In the genomic region with DNA sequence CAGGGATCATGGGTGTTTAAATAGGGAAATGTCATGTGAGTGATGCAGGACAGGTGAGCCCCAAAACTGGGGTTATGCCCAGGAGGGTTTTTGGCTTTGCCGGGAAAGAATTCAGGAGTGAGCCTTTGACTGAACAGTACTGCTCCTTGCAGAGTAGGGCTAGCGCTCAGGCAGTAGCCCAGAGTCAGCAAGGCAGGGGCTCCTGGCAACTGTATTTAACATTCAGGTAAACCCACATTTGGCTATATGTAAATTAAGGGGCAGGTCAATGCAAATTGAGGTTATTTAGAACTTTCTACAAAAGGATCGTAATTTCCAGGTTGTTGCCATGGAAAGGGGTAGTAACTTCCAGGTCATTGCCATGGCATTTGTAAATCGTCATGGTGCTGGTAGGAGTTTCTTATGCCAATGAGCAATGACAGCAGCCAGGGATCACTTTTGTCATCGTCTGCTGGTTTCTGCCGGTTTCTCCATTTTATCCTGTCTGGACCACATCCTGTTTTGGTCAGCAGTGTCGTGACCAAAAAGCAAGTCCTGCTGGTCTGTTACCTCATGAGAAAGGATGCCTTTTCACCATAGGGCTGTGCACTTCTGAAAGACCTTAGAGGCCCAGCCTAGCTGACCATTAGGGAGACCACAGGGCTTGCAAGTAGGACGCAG, we compare ENCODE assay signal across 9 cellular contexts. TPM values are rescaled to one million over a fixed set of nuclear protein-coding genes. Genes with fewer than 3 reads are reported as not detected.
A peak's percentile ranks its signal among the peaks of the same experiment; 100 is the strongest.
DNase-seq lines count a peak whose midpoint lies in the region; ATAC-seq and TF ChIP-seq lines count a peak whose summit lies in the region.
"Had no signal": no experiment of that assay in that cellular context is flagged by ENCODE, and none has a peak within 500 bp of the region (broad histone marks: within the 10 kb centered on the region; RNA-seq: fewer than 3 reads in every experiment).

No MANE protein-coding gene starts in this region.

- TF ChIP-seq EP300 in gastroesophageal sphincter (IDR thresholded peaks at IDR 0.05): no peak

- no peak overlapping the region for H3K9ac ChIP-seq in mesenchymal stem cell (ENCODE audit: low read length)

- peaks cover 35 to 74% (median 63%) of the 10 kb centered on the region in 3 donors for H3K36me3 Mint-ChIP-seq in CD8-positive, alpha-beta memory T cell
- H3K36me3 Mint-ChIP-seq in activated T-helper 1 cell treated with anti-CD3 and anti-CD28 coated beads, Interleukin-12 subunit alpha, Interleukin-12 subunit beta, Interleukin-2, Interleukin-4 antibody, amounts not matched to agents 30 ng/mL and 10 ng/mL and 1 ng/mL, durations not matched to agents 14 hours and 24 hours and 36 hours (ENCODE audit: low read depth): peaks cover 64% of the 10 kb centered on the region

- peaks cover 11% of the 10 kb centered on the region for H3K36me3 ChIP-seq in CD8-positive, alpha-beta memory T cell (ENCODE audit: insufficient read depth, low read length)
- peaks cover 9 to 22% of the 10 kb centered on the region in 2 experiments for H3K36me3 ChIP-seq in mesenchymal stem cell (ENCODE audit: control insufficient read depth in 1 of 2, insufficient read depth in 2 of 2, low read depth in 1 of 2, low read length in 2 of 2)
- peaks cover 0 to 54% of the 10 kb centered on the region in 2 donors for H3K36me3 ChIP-seq in gastroesophageal sphincter
- peaks cover 0 to 69% (median 3%) of the 10 kb centered on the region in 3 donors for H3K36me3 ChIP-seq in esophagus squamous epithelium

- H3K27ac ChIP-seq in CD8-positive, alpha-beta memory T cell (ENCODE audit: low read depth, low read length): no peak overlapping the region
- H3K27ac ChIP-seq in mesenchymal stem cell (ENCODE audit: low read length, poor library complexity, severe bottlenecking) (no peak overlapping the region), gastroesophageal sphincter (no peak overlapping the region), esophagus squamous epithelium (no peak overlapping the region)

- CTCF ChIA-PET in CD8-positive, alpha-beta memory T cell (lab: Charles Lee): no interaction called here
- CTCF ChIA-PET in GM10248 (lab: Yijun Ruan, JAX): interaction anchor here (3.0 to 5.3 kb wide), 3 partner anchors 10 to 23 kb away, joined by 13 to 31 read pairs (median 14); no protein-coding TSS in a partner anchor

- H3K79me1 ChIP-seq in mesenchymal stem cell (replicated peaks; ENCODE audit: low read length, poor library complexity, severe bottlenecking): peaks cover 21% of the 10 kb centered on the region

- H2BK5ac ChIP-seq in mesenchymal stem cell (ENCODE audit: low read depth, low read length, poor library complexity, severe bottlenecking): no peak overlapping the region

- no peak overlapping the region for H2BK120ac ChIP-seq in mesenchymal stem cell (ENCODE audit: low read depth, low read length)

- TF ChIP-seq POLR2A in gastroesophageal sphincter (IDR thresholded peaks at IDR 0.05) (no peak), esophagus squamous epithelium (IDR thresholded peaks at IDR 0.05) (no peak)

- no peak overlapping the region for H4K8ac ChIP-seq in mesenchymal stem cell (ENCODE audit: low read length)

- H2BK12ac ChIP-seq in mesenchymal stem cell (ENCODE audit: low read length in 2 of 2): no peak overlapping the region

- peak overlapping the region; percentile 15 for H2AK5ac ChIP-seq in mesenchymal stem cell (ENCODE audit: low read length, severe bottlenecking)

- no peaks in the 10 kb centered on the region for H3K27me3 Mint-ChIP-seq in CD8-positive, alpha-beta memory T cell
- H3K27me3 Mint-ChIP-seq in activated T-helper 1 cell treated with anti-CD3 and anti-CD28 coated beads, Interleukin-12 subunit alpha, Interleukin-12 subunit beta, Interleukin-2, Interleukin-4 antibody, amounts not matched to agents 30 ng/mL and 10 ng/mL and 1 ng/mL, durations not matched to agents 14 hours and 24 hours and 36 hours (ENCODE audit: insufficient read depth): no peaks in the 10 kb centered on the region

- no peak overlapping the region for H3K23ac ChIP-seq in mesenchymal stem cell (ENCODE audit: low read length in 2 of 2)

- no peak for TF ChIP-seq CTCF in gastroesophageal sphincter (IDR thresholded peaks at IDR 0.05)
- TF ChIP-seq CTCF in GM10248 (IDR thresholded peaks at IDR 0.05; ENCODE audit: control extremely low read depth, extremely low read depth, low read depth, missing control alignments): no peak
- TF ChIP-seq CTCF in esophagus squamous epithelium (IDR thresholded peaks at IDR 0.05): no peak

- H3K4ac ChIP-seq in mesenchymal stem cell (ENCODE audit: low read depth in 1 of 2, low read length in 2 of 2): no peak overlapping the region

- WGBS in mesenchymal stem cell: 89% methylated on average over 8 of the region's 8 CpGs
- 96% methylated on average over 4 of the region's 8 CpGs for WGBS in gastroesophageal sphincter (ENCODE audit: low coverage in 1 of 2), 2 donors
- 77 to 79% methylated on average over 7 to 8 of the region's 8 CpGs for WGBS in esophagus squamous epithelium, 2 donors

- H2AFZ ChIP-seq in mesenchymal stem cell (ENCODE audit: low read depth, low read length): no peak overlapping the region

- peaks cover 22 to 37% (median 33%) of the 10 kb centered on the region in 5 donors for H3K9me3 Mint-ChIP-seq in CD8-positive, alpha-beta memory T cell
- peaks cover 37% of the 10 kb centered on the region for H3K9me3 Mint-ChIP-seq in activated T-helper 1 cell treated with anti-CD3 and anti-CD28 coated beads, Interleukin-12 subunit alpha, Interleukin-12 subunit beta, Interleukin-2, Interleukin-4 antibody, amounts not matched to agents 30 ng/mL and 10 ng/mL and 1 ng/mL, durations not matched to agents 14 hours and 24 hours and 36 hours

- no peaks in the 10 kb centered on the region for H3K27me3 ChIP-seq in CD8-positive, alpha-beta memory T cell (ENCODE audit: insufficient read depth, low read length, poor library complexity, severe bottlenecking)
- no peaks in the 10 kb centered on the region for H3K27me3 ChIP-seq in mesenchymal stem cell (ENCODE audit: control insufficient read depth in 1 of 2, insufficient read depth in 1 of 2, low read length in 2 of 2)
- H3K27me3 ChIP-seq in gastroesophageal sphincter: no peaks in the 10 kb centered on the region
- H3K27me3 ChIP-seq in esophagus squamous epithelium: no peaks in the 10 kb centered on the region

- H3K14ac ChIP-seq in mesenchymal stem cell (ENCODE audit: low read length in 2 of 2): no peak overlapping the region

- H3K4me3 Mint-ChIP-seq in CD8-positive, alpha-beta memory T cell: peak overlapping the region in 5 of 7 donors; percentile 28 to 51 (median 32)
- H3K4me3 Mint-ChIP-seq in activated T-helper 1 cell treated with anti-CD3 and anti-CD28 coated beads, Interleukin-12 subunit alpha, Interleukin-12 subunit beta, Interleukin-2, Interleukin-4 antibody, amounts not matched to agents 30 ng/mL and 10 ng/mL and 1 ng/mL, durations not matched to agents 14 hours and 24 hours and 36 hours: no peak overlapping the region

- no peak overlapping the region for H2BK15ac ChIP-seq in mesenchymal stem cell (ENCODE audit: low read depth, poor library complexity, severe bottlenecking)

- intact Hi-C loops in activated T-helper 1 cell treated with anti-CD3 and anti-CD28 coated beads, Interleukin-12 subunit alpha, Interleukin-12 subunit beta, Interleukin-2, Interleukin-4 antibody, amounts not matched to agents 30 ng/mL and 10 ng/mL and 1 ng/mL, durations not matched to agents 14 hours and 24 hours and 36 hours (cut with micrococcal nuclease): loop anchor here (1.0 kb wide), 2 partner anchors 24 to 95 kb away; no protein-coding TSS in a partner anchor
- intact Hi-C loops in esophagus squamous epithelium (cut with DNase I): no loop called here

- H3K4me1 Mint-ChIP-seq in CD8-positive, alpha-beta memory T cell: peaks cover 23 to 39% (median 26%) of the 10 kb centered on the region in 3 donors
- peaks cover 29% of the 10 kb centered on the region for H3K4me1 Mint-ChIP-seq in activated T-helper 1 cell treated with anti-CD3 and anti-CD28 coated beads, Interleukin-12 subunit alpha, Interleukin-12 subunit beta, Interleukin-2, Interleukin-4 antibody, amounts not matched to agents 30 ng/mL and 10 ng/mL and 1 ng/mL, durations not matched to agents 14 hours and 24 hours and 36 hours (ENCODE audit: low read depth)

- H3K4me1 ChIP-seq in CD8-positive, alpha-beta memory T cell (ENCODE audit: insufficient read depth, low read length): peaks cover 11% of the 10 kb centered on the region
- H3K4me1 ChIP-seq in mesenchymal stem cell (ENCODE audit: control insufficient read depth, insufficient read depth, low read depth, low read length) (peaks cover 3% of the 10 kb centered on the region), gastroesophageal sphincter (no peaks in the 10 kb centered on the region), esophagus squamous epithelium (no peaks in the 10 kb centered on the region)

- ATAC-seq in gastroesophageal sphincter: no peak

- no peak overlapping the region for H3K18ac ChIP-seq in mesenchymal stem cell (ENCODE audit: low read depth in 1 of 2, low read length in 2 of 2)

- POLR2A ChIA-PET in CD8-positive, alpha-beta memory T cell (lab: Charles Lee): no interaction called here
- POLR2A ChIA-PET in GM10248 (lab: Yijun Ruan, JAX): no interaction called here

- peak overlapping the region; percentile 13 to 88 (median 72) for H3K27ac Mint-ChIP-seq in CD8-positive, alpha-beta memory T cell
- peak overlapping the region; percentile 11 for H3K27ac Mint-ChIP-seq in activated T-helper 1 cell treated with anti-CD3 and anti-CD28 coated beads, Interleukin-12 subunit alpha, Interleukin-12 subunit beta, Interleukin-2, Interleukin-4 antibody, amounts not matched to agents 30 ng/mL and 10 ng/mL and 1 ng/mL, durations not matched to agents 14 hours and 24 hours and 36 hours

- H3K9me3 ChIP-seq in CD8-positive, alpha-beta memory T cell (ENCODE audit: low read length): peaks cover 10% of the 10 kb centered on the region
- H3K9me3 ChIP-seq in mesenchymal stem cell (ENCODE audit: control insufficient read depth, low read length) (peaks cover 15% of the 10 kb centered on the region), gastroesophageal sphincter (peaks cover 0 to 32% (median 0%) of the 10 kb centered on the region in 3 donors), esophagus squamous epithelium (peaks cover 5 to 32% (median 21%) of the 10 kb centered on the region in 3 donors)

- H4K91ac ChIP-seq in mesenchymal stem cell (ENCODE audit: low read length): no peak overlapping the region

- H3K4me2 ChIP-seq in mesenchymal stem cell (ENCODE audit: low read length, poor library complexity, severe bottlenecking): no peak overlapping the region

- DNase-seq in CD8-positive, alpha-beta memory T cell: peak; percentile 18 to 71 (median 49)
- DNase-seq in M059J (ENCODE audit: low read depth) (peak; percentile 95), mesenchymal stem cell (peak; percentile 81), mucosa of gallbladder (ENCODE audit: low spot score) (no peak), GM10248 (ENCODE audit: extremely low spot score) (no peak), esophagus squamous epithelium (lab: John Stamatoyannopoulos, UW) (no peak)
- DNase-seq in activated T-helper 1 cell treated with anti-CD3 and anti-CD28 coated beads, Interleukin-12 subunit alpha, Interleukin-12 subunit beta, Interleukin-2, Interleukin-4 antibody, amounts not matched to agents 30 ng/mL and 10 ng/mL and 1 ng/mL, durations not matched to agents 14 hours and 24 hours and 36 hours (ENCODE audit: low spot score): peak; percentile 39
- DNase-seq: NCI-H69 had no signal

- H3K4me3 ChIP-seq in CD8-positive, alpha-beta memory T cell (ENCODE audit: low read length): no peak overlapping the region
- no peak overlapping the region for H3K4me3 ChIP-seq in mesenchymal stem cell (ENCODE audit: insufficient read depth in 1 of 2, low read depth in 1 of 2, low read length in 2 of 2)
- H3K4me3 ChIP-seq in gastroesophageal sphincter: no peak overlapping the region
- H3K4me3 ChIP-seq in esophagus squamous epithelium: no peak overlapping the region

RNA-seq across cellular contexts. Expression of a gene that starts 24.3 kb away (rescaled TPM):
- 10 to 100 TPM; 30.2 to 31.1 TPM for total RNA-seq in CD8-positive, alpha-beta memory T cell
- polyA plus RNA-seq in CD8-positive, alpha-beta memory T cell: 63.4 TPM
- total RNA-seq in M059J (2014; rRNA removed; shearing (Covaris generic)): 88.5 and 113 TPM in 2 replicates
- 32.2 and 34.0 TPM in 2 replicates for total RNA-seq in activated T-helper 1 cell treated with anti-CD3 and anti-CD28 coated beads, Interleukin-12 subunit alpha, Interleukin-12 subunit beta, Interleukin-2, Interleukin-4 antibody, amounts not matched to agents 30 ng/mL and 10 ng/mL and 1 ng/mL, durations not matched to agents 14 hours and 24 hours and 36 hours
- polyA plus RNA-seq in mesenchymal stem cell (2013, experiment 1 of 2): 7.6 TPM
- polyA plus RNA-seq in mesenchymal stem cell (2013, experiment 2 of 2): 7.9 TPM
- total RNA-seq in mucosa of gallbladder: 45.8 TPM
- 10 to 100 TPM in 2 of 4 donors, 1 to 10 TPM in 2; 7.9 to 12.8 (median 11.0) TPM for total RNA-seq in gastroesophageal sphincter
- total RNA-seq in esophagus squamous epithelium: 10 to 100 TPM in 2 of 4 donors, 1 to 10 TPM in 2; 4.8 to 11.8 (median 9.9) TPM

Comparison
In these comparisons a context has a peak if more than half of its experiments do, and no peak if none do; other contexts are left out.
1. DNase-seq: peak in CD8-positive, alpha-beta memory T cell (5 of 5), M059J (single experiment), activated T-helper 1 cell treated with anti-CD3 and anti-CD28 coated beads, Interleukin-12 subunit alpha, Interleukin-12 subunit beta, Interleukin-2, Interleukin-4 antibody, amounts not matched to agents 30 ng/mL and 10 ng/mL and 1 ng/mL, durations not matched to agents 14 hours and 24 hours and 36 hours (single experiment) and mesenchymal stem cell (single experiment); none in mucosa of gallbladder (single experiment), GM10248 (single experiment) and esophagus squamous epithelium (single experiment).